9 cellular contexts compared by ENCODE assay signal in the genomic region with DNA sequence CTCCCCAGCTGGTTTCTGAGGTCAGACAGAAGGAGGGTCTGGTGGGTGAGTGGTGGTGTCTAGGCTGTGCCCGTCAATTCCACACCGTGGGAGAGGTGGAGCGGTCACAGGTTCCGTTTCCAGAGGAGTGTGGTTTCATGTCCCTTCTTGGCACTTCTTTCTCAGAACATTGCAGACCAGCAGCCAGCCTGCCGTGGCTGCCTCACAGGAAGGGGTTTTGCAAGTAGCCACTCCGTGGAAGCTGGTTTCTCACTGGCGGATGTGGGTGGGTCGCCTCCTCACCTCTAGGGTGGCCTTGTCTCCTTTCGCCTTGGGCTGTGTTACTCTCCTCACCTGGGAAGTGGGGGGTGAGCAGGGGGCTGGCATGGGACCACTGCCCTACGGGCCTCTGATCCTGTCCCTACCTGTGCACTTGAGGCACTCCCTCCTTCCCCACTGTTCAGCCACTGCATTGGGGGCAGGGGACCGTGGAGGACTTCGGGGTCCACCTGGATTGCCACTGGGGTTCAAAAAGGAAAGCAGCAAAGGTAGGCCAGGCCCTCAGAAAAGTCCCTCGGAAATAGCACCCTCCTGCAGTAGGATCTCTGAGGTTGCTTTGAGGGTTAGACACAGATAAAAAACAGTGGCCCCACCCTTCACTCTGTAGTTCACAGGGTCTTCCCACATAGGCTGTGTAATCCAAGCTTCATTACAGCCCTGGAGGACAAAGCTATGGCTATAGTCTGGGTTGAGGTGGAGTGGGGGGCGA. TPM values are rescaled to one million over a fixed set of nuclear protein-coding genes. Genes with fewer than 3 reads are reported as not detected.
DNase-seq lines count a peak whose midpoint lies in the region; ATAC-seq and TF ChIP-seq lines count a peak whose summit lies in the region.
"Had no signal": no experiment of that assay in that cellular context is flagged by ENCODE, and none has a peak within 500 bp of the region (broad histone marks: within the 10 kb centered on the region; RNA-seq: fewer than 3 reads in every experiment).

No MANE protein-coding gene starts in this region.

- peak overlapping the region; percentile 54 for H3K4me3 Mint-ChIP-seq in activated CD4-positive, alpha-beta T cell treated with anti-CD3 and anti-CD28 coated beads for 36 hours
- peak overlapping the region; percentile 76 to 90 for H3K4me3 Mint-ChIP-seq in activated T-cell treated with anti-CD3 and anti-CD28 coated beads, Interleukin-2, amount 50 U/mL, for 72 hours

- peak overlapping the region; percentile 13 for H3K27ac ChIP-seq in layer of hippocampus (ENCODE audit: low read depth, low read length)
- H3K27ac ChIP-seq in substantia nigra (ENCODE audit: low read depth, low read length, poor library complexity, severe bottlenecking) = peak overlapping the region; percentile 67
- no peak overlapping the region for H3K27ac ChIP-seq in prostate gland

- H3K27ac Mint-ChIP-seq in activated CD4-positive, alpha-beta T cell treated with anti-CD3 and anti-CD28 coated beads for 36 hours = peak overlapping the region; percentile 91
- peak overlapping the region; percentile 92 for H3K27ac Mint-ChIP-seq in activated T-cell treated with anti-CD3 and anti-CD28 coated beads, Interleukin-2, amount 50 U/mL, for 72 hours

- ATAC-seq in activated CD4-positive, alpha-beta T cell treated with anti-CD3 and anti-CD28 coated beads for 36 hours = peak; percentile 34
- peak; percentile 67 to 71 for ATAC-seq in activated T-cell treated with anti-CD3 and anti-CD28 coated beads, Interleukin-2, amount 50 U/mL, for 72 hours (replicated peaks in 1 of 2)

- H3K9me3 ChIP-seq in prostate gland = no peaks in the 10 kb centered on the region

- no peak overlapping the region for H3K4me3 ChIP-seq in prostate gland

- POLR2A ChIA-PET in activated CD4-positive, alpha-beta T cell treated with anti-CD3 and anti-CD28 coated beads for 36 hours (lab: Charles Lee) = interaction anchor here (1.0 to 1.4 kb wide), 2 partner anchors 12 to 17 kb away, joined by 3 to 5 read pairs; no protein-coding TSS in a partner anchor

- no peaks in the 10 kb centered on the region for H3K27me3 Mint-ChIP-seq in activated CD4-positive, alpha-beta T cell treated with anti-CD3 and anti-CD28 coated beads for 36 hours
- no peaks in the 10 kb centered on the region for H3K27me3 Mint-ChIP-seq in activated T-cell treated with anti-CD3 and anti-CD28 coated beads, Interleukin-2, amount 50 U/mL, for 72 hours (ENCODE audit: low read depth)

- H3K4me1 ChIP-seq in prostate gland (replicated peaks) = no peaks in the 10 kb centered on the region

- H3K9me3 Mint-ChIP-seq in activated CD4-positive, alpha-beta T cell treated with anti-CD3 and anti-CD28 coated beads for 36 hours (ENCODE audit: low read depth) = no peaks in the 10 kb centered on the region
- no peaks in the 10 kb centered on the region for H3K9me3 Mint-ChIP-seq in activated T-cell treated with anti-CD3 and anti-CD28 coated beads, Interleukin-2, amount 50 U/mL, for 72 hours

- H3K4me1 Mint-ChIP-seq in activated CD4-positive, alpha-beta T cell treated with anti-CD3 and anti-CD28 coated beads for 36 hours = peaks cover 99% of the 10 kb centered on the region
- H3K4me1 Mint-ChIP-seq in activated T-cell treated with anti-CD3 and anti-CD28 coated beads, Interleukin-2, amount 50 U/mL, for 72 hours (ENCODE audit: low read depth) = peaks cover 97% of the 10 kb centered on the region

- DNase-seq in activated CD4-positive, alpha-beta T cell treated with anti-CD3 and anti-CD28 coated beads for 36 hours = peak; percentile 73
- DNase-seq in activated CD4-positive, alpha-beta T cell treated with anti-CD3 and anti-CD28 coated beads for 1 hour = no peak
- DNase-seq in activated T-cell treated with anti-CD3 and anti-CD28 coated beads, Interleukin-2, amount 50 U/mL, for 72 hours = peak; percentile 71 to 73
- DNase-seq in substantia nigra (lab: John Stamatoyannopoulos, UW) = peak in 4 of 49 donors; percentile 22 to 48 (median 38)
- no peak for DNase-seq in prostate gland (ENCODE audit: low spot score)
- no peak for DNase-seq in ureter (ENCODE audit: low spot score)
- DNase-seq in NCI-H1417 treated with DMSO at 0.1 percent for 48 hours (lab: John Stamatoyannopoulos, UW) = no peak
- DNase-seq: NCI-H774 had no signal

- intact Hi-C loops in activated CD4-positive, alpha-beta T cell treated with anti-CD3 and anti-CD28 coated beads for 36 hours (cut with DNase I, micrococcal nuclease) = loop anchor here in 1 of 2 experiments (1.0 kb wide), 1 partner anchor 29 kb away; no protein-coding TSS in a partner anchor
- intact Hi-C loops in prostate gland (cut with DNase I) = no loop called here

- H3K36me3 ChIP-seq in prostate gland = peaks cover 0 to 3% of the 10 kb centered on the region in 2 donors

- peaks cover 48% of the 10 kb centered on the region for H3K36me3 Mint-ChIP-seq in activated CD4-positive, alpha-beta T cell treated with anti-CD3 and anti-CD28 coated beads for 36 hours (ENCODE audit: low read depth)
- H3K36me3 Mint-ChIP-seq in activated T-cell treated with anti-CD3 and anti-CD28 coated beads, Interleukin-2, amount 50 U/mL, for 72 hours (ENCODE audit: insufficient read depth in 2 of 2) = peaks cover 11 to 25% of the 10 kb centered on the region in 2 donors

- CTCF ChIA-PET in activated CD4-positive, alpha-beta T cell treated with anti-CD3 and anti-CD28 coated beads for 36 hours (lab: Charles Lee) = interaction anchor here (0.6 to 9.0 kb wide), 5 partner anchors 13 to 104 kb away, joined by 3 to 122 read pairs (median 10); no protein-coding TSS in a partner anchor

- WGBS in prostate gland = 75% methylated on average over 14 of the region's 14 CpGs

- H3K27me3 ChIP-seq in layer of hippocampus (ENCODE audit: control insufficient read depth, insufficient read depth, low read length) (no peaks in the 10 kb centered on the region), prostate gland (replicated peaks; ENCODE audit: insufficient read depth) (no peaks in the 10 kb centered on the region)

- TF ChIP-seq POLR2A in prostate gland (IDR thresholded peaks at IDR 0.05) = no peak

- TF ChIP-seq CTCF in prostate gland (IDR thresholded peaks at IDR 0.05) = no peak

RNA-seq across cellular contexts. Expression of a gene that starts 33.9 kb away (rescaled TPM):
- total RNA-seq in activated CD4-positive, alpha-beta T cell treated with anti-CD3 and anti-CD28 coated beads for 36 hours = 10 to 100 TPM; 37.6 to 43.8 TPM
- total RNA-seq in activated T-cell treated with anti-CD3 and anti-CD28 coated beads, Interleukin-2, amount 50 U/mL, for 72 hours = 10 to 100 TPM; 44.2 to 47.8 TPM
- total RNA-seq in prostate gland = 100 to 1,000 TPM in 1 of 2 donors, 10 to 100 TPM in 1; 69.8 to 103 TPM
- 177 TPM for total RNA-seq in ureter

RNA-seq across cellular contexts. Expression of a gene that starts 49.7 kb away (rescaled TPM):
- under 1 TPM in 1 of 2 experiments, not detected in 1; 0.11 TPM for total RNA-seq in activated CD4-positive, alpha-beta T cell treated with anti-CD3 and anti-CD28 coated beads for 36 hours
- under 1 TPM; 0.34 to 0.46 TPM for total RNA-seq in activated T-cell treated with anti-CD3 and anti-CD28 coated beads, Interleukin-2, amount 50 U/mL, for 72 hours
- total RNA-seq in prostate gland (under 1 TPM in 1 of 2 donors, not detected in 1; 0.40 TPM), ureter (not detected)

Comparison
In these comparisons a context has a peak if more than half of its experiments do, and no peak if none do; other contexts are left out.
1. DNase-seq: peak in activated CD4-positive, alpha-beta T cell treated with anti-CD3 and anti-CD28 coated beads for 36 hours (single experiment) and activated T-cell treated with anti-CD3 and anti-CD28 coated beads, Interleukin-2, amount 50 U/mL, for 72 hours (2 of 2); none in activated CD4-positive, alpha-beta T cell treated with anti-CD3 and anti-CD28 coated beads for 1 hour (single experiment), prostate gland (single experiment), ureter (single experiment) and NCI-H1417 treated with DMSO at 0.1 percent for 48 hours (single experiment).
2. H3K27ac ChIP-seq: peak in layer of hippocampus (single experiment) and substantia nigra (single experiment); none in prostate gland (0 of 2).